In the genomic region with DNA sequence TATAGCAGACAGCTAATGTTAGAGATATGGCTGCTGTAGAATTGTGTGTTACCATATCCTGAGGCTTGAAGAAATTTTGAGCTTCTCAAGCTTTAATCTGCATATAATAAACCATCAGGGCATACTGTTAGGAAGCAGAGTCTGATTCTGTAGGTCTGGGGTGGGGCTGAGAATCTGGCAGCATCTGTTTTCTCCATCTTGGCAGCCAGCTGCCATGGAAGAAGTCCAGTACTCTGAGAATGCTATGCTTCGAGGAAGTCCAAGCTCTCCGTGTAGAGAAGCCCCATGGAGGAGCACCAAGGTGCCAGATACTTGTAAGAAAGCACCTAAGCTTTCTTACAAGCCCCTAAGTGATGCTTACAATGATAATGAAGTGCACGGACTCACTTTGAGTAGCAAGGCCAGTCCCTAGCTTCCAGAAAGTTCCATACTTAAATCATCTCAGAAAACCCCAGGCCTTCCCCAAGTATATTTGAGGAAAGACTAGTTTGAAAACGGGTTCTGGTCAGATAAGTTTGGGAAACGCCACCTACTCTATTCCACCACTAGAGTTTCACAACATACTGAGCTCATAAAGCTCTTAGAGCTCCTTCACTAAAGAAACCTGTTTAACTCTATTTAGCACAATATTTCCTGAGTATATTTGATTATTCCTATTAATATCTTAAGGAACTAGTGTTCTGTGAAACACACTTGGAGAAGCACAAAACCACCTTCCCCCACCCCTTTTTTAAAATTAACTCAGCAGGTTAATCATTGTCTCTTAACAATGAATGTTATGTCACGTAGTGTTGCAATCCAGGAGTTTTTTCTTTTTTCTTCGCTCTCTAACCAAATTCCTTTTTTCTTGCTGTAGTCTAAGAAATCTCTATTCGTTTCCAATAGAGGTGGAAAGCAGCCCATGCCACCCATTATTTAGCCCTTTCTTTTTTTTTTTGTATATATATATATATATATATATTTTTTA, we compare ENCODE assay signal across 2 cellular contexts.
TF ChIP-seq lines count a peak whose summit lies in the region.

No MANE protein-coding gene starts in this region.

TF ChIP-seq in HepG2, 621 proteins besides CTCF, POLR2A, EP300 and RAD21:
- TF ChIP-seq FOXA3 (CRISPR knock-in tag; IDR thresholded peaks at IDR 0.05) (no peak), TCF12 (IDR thresholded peaks at IDR 0.05) (no peak), TCF12 (CRISPR knock-in tag; IDR thresholded peaks at IDR 0.05) (no peak), ZNF781 (CRISPR knock-in tag; IDR thresholded peaks at IDR 0.05; ENCODE audit: borderline replicate concordance, not compliant biosample characterization) (no peak), U2AF1 (optimal IDR thresholded peaks at IDR 0.05; ENCODE audit: low read depth, low read length) (no peak)
TF ChIP-seq in HepG2: peak in this region for 0.

TF ChIP-seq in GM12891, 5 proteins besides CTCF, POLR2A, EP300 and RAD21:
- no peak for TF ChIP-seq POLR2AphosphoS5 (IDR thresholded peaks at IDR 0.05; ENCODE audit: low read depth, low read length)
- no peak for TF ChIP-seq PAX5 (IDR thresholded peaks at IDR 0.05; ENCODE audit: insufficient read depth, low read length, severe bottlenecking)
- no peak for TF ChIP-seq SPI1 (IDR thresholded peaks at IDR 0.05; ENCODE audit: low read depth, low read length)
- no peak for TF ChIP-seq POU2F2 (IDR thresholded peaks at IDR 0.05; ENCODE audit: low read depth, low read length)
- no peak for TF ChIP-seq TAF1 (IDR thresholded peaks at IDR 0.05; ENCODE audit: low read depth, low read length)
